8 cellular contexts compared by ENCODE assay signal in the genomic region with DNA sequence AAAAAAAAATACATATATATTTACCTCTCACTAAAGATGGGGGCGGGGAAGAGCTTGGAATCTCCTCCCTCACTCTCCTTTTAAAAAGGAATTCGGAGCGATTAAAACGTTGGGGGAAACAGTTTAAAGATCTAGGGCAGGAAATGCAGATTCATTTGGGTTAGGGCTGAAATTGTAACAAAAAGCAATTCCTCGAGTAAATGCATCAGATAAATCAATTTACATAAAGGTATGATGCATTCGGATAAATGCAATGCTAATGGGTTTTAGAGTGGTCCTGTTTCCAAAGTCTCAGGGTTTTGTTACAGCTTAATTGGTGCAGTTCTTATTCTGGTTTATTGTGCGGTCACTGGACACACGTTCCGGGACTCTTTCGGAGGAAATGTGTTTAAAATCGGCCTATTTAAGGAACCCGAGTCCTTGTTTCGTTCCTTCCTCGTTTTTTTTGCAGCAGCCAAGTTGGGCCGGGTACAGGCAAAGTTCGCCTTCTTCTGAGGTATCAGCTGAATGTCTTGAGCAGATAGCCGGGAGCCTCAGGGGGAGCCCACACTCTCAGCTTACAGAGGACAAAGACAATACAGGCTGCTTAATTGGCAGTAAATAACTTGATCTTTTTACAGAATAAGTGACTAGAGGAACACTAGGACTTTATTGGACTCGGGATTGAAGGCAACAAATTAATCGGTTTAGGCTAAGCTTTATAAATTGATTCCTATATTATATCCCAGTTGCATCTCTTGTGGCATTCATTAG. TPM values are rescaled to one million over a fixed set of nuclear protein-coding genes. Genes with fewer than 3 reads are reported as not detected.
DNase-seq lines count a peak whose midpoint lies in the region; ATAC-seq and TF ChIP-seq lines count a peak whose summit lies in the region.

No MANE protein-coding gene starts in this region.

- DNase-seq in SKM-1 treated with dmso at 0.1 percent for 144 hours (lab: John Stamatoyannopoulos, UW; ENCODE audit: unreplicated experiment) (peak; percentile 30), SKM-1 (lab: John Stamatoyannopoulos, UW; ENCODE audit: unreplicated experiment) (no peak), NCI-H345 treated with DMSO at 0.1 percent for 48 hours (lab: John Stamatoyannopoulos, UW; ENCODE audit: unreplicated experiment) (peak; percentile 65), astrocyte of the cerebellum (ENCODE audit: low read depth) (no peak), hypothalamus (lab: John Stamatoyannopoulos, UW) (peak in 29 of 51 donors; percentile 2 to 69 (median 10)), retinal pigment epithelial cell (ENCODE audit: low read depth) (no peak), ureter (ENCODE audit: low spot score) (no peak)

- TF ChIP-seq CTCF in astrocyte of the cerebellum (IDR thresholded peaks at IDR 0.05; ENCODE audit: low read depth, low read length, missing control alignments) (no peak), retinal pigment epithelial cell (conservative IDR thresholded peaks at IDR 0.05; ENCODE audit: low read depth, low read length) (no peak)

- H3K4me3 ChIP-seq in astrocyte of the cerebellum (ENCODE audit: low read depth, low read length) (peak overlapping the region; percentile 74), retinal pigment epithelial cell (ENCODE audit: low read length) (peak overlapping the region; percentile 59)

- in situ Hi-C loops in astrocyte of the cerebellum (cut with HindIII; ENCODE audit: low sequenced_read_pairs), result loop anchor here (5.0 kb wide), 2 partner anchors 92 to 627 kb away; no protein-coding TSS in a partner anchor

- no peak for ATAC-seq in GM18868 (IDR thresholded peaks at IDR 0.05; ENCODE audit: unreplicated experiment)

RNA-seq across cellular contexts. Expression of a gene that starts 1.7 kb away (rescaled TPM):
- total RNA-seq in ureter, result 51.4 TPM

Comparison
In these comparisons a context has a peak if more than half of its experiments do, and no peak if none do; other contexts are left out.
1. DNase-seq: peak in SKM-1 treated with dmso at 0.1 percent for 144 hours (single experiment), NCI-H345 treated with DMSO at 0.1 percent for 48 hours (single experiment) and hypothalamus (29 of 51); none in SKM-1 (single experiment), astrocyte of the cerebellum (single experiment), retinal pigment epithelial cell (single experiment) and ureter (single experiment).